In the genomic region with DNA sequence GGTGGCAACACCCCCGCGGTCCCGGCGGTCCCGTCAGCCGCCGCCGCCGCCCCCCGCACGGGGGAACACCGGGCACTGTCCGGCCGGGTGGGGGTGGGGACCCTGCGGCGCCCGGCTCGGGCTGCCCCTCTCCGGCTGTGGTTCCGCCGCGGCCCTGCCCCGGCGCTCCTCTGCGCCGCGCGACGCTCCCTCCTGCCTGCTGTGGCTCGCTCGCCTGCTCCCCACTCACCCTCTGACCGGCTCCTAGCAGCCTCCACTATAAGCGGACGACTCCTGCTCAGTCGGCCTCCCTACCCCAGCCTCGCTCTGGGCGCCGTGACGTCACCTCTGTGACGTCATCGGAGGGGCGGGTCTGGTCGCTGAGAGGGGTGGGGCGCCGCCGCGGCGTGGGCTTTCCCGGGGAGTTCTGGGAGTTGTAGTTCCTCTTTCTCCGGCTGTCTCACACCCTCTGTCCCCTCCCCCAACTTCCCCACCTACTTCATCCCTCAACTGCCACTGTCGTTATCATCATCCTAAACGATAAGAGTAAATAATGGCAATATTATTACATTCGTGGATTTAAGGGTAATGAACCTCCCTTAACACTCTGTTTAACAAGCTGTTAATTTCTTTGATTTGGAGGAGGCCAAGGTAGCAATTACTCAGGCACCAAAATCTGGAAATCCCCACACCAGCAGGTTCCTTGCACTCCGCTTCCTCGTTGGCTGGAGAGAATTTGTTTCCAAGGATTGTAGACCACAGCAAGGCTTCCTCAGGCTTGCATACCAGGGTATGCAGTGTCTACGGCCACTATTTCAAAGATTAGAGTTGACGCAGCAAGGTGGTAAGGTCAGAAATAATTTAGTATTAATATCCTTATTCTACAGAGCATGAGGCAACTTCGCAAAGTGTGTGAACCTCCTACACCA, we compare ENCODE assay signal across 1 cellular context.
A peak's percentile ranks its signal among the peaks of the same experiment; 100 is the strongest.
TF ChIP-seq lines count a peak whose summit lies in the region.

A gene (minus strand): TSS at position 308 of the 908 bp plus-strand sequence. CDS start 405 bp downstream, outside the sequence.

TF ChIP-seq in K562, 482 proteins besides CTCF, POLR2A, EP300 and RAD21 (continued from another document and continues in another):
- TF ChIP-seq, protein P1, sequence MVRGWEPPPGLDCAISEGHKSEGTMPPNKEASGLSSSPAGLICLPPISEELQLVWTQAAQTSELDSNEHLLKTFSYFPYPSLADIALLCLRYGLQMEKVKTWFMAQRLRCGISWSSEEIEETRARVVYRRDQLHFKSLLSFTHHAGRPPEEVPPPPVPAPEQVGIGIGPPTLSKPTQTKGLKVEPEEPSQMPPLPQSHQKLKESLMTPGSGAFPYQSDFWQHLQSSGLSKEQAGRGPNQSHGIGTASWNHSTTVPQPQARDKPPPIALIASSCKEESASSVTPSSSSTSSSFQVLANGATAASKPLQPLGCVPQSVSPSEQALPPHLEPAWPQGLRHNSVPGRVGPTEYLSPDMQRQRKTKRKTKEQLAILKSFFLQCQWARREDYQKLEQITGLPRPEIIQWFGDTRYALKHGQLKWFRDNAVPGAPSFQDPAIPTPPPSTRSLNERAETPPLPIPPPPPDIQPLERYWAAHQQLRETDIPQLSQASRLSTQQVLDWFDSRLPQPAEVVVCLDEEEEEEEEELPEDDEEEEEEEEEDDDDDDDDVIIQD (CRISPR knock-in tag; IDR thresholded peaks at IDR 0.05), result peak; percentile 32; the same call in 1 of the 2 replicates
- TF ChIP-seq ZNF146 (CRISPR knock-in tag; IDR thresholded peaks at IDR 0.05; ENCODE audit: unreplicated experiment), result no peak
- no peak for TF ChIP-seq ZNF124 (CRISPR knock-in tag; IDR thresholded peaks at IDR 0.05)
- TF ChIP-seq ZFP30 (CRISPR knock-in tag; IDR thresholded peaks at IDR 0.05; ENCODE audit: borderline replicate concordance), result no peak
- TF ChIP-seq MCM3 (IDR thresholded peaks at IDR 0.05), result no peak
- TF ChIP-seq, protein P2, sequence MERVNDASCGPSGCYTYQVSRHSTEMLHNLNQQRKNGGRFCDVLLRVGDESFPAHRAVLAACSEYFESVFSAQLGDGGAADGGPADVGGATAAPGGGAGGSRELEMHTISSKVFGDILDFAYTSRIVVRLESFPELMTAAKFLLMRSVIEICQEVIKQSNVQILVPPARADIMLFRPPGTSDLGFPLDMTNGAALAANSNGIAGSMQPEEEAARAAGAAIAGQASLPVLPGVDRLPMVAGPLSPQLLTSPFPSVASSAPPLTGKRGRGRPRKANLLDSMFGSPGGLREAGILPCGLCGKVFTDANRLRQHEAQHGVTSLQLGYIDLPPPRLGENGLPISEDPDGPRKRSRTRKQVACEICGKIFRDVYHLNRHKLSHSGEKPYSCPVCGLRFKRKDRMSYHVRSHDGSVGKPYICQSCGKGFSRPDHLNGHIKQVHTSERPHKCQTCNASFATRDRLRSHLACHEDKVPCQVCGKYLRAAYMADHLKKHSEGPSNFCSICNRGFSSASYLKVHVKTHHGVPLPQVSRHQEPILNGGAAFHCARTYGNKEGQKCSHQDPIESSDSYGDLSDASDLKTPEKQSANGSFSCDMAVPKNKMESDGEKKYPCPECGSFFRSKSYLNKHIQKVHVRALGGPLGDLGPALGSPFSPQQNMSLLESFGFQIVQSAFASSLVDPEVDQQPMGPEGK (CRISPR knock-in tag; IDR thresholded peaks at IDR 0.05; ENCODE audit: borderline replicate concordance), result no peak
- TF ChIP-seq GTF2E2 (tag; IDR thresholded peaks at IDR 0.05), result peak; percentile 40; the same call in 1 of the 2 replicates
- TF ChIP-seq KLF16 (IDR thresholded peaks at IDR 0.05), result 0 out of 2 replicates have a peak, but pooled peaks have one; percentile 15
- TF ChIP-seq DACH1 (IDR thresholded peaks at IDR 0.05; ENCODE audit: partially characterized antibody), result peak; percentile 61
- TF ChIP-seq ZNF3 (CRISPR knock-in tag; IDR thresholded peaks at IDR 0.05), result peak; percentile 42; the same call in 1 of the 2 replicates
- 0 out of 2 replicates have a peak, but pooled peaks have one; percentile 70 for TF ChIP-seq NR1H2 (CRISPR knock-in tag; IDR thresholded peaks at IDR 0.05)
- TF ChIP-seq, protein P3, sequence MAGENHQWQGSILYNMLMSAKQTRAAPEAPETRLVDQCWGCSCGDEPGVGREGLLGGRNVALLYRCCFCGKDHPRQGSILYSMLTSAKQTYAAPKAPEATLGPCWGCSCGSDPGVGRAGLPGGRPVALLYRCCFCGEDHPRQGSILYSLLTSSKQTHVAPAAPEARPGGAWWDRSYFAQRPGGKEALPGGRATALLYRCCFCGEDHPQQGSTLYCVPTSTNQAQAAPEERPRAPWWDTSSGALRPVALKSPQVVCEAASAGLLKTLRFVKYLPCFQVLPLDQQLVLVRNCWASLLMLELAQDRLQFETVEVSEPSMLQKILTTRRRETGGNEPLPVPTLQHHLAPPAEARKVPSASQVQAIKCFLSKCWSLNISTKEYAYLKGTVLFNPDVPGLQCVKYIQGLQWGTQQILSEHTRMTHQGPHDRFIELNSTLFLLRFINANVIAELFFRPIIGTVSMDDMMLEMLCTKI (IDR thresholded peaks at IDR 0.05; ENCODE audit: partially characterized antibody), result no peak
- peak; percentile 60 for TF ChIP-seq DPF2 (IDR thresholded peaks at IDR 0.05)
- no peak for TF ChIP-seq PPARD (CRISPR knock-in tag; IDR thresholded peaks at IDR 0.05)
- TF ChIP-seq POLR3A (IDR thresholded peaks at IDR 0.05; ENCODE audit: borderline replicate concordance, extremely low read depth, insufficient read depth, insufficient read length), result no peak
- TF ChIP-seq BMI1 (IDR thresholded peaks at IDR 0.05; ENCODE audit: low read length), result no peak
- TF ChIP-seq ZNF766 (CRISPR knock-in tag; conservative IDR thresholded peaks at IDR 0.05), result peak; percentile 91
- TF ChIP-seq NR2C2 (CRISPR knock-in tag; IDR thresholded peaks at IDR 0.05), result no peak
- TF ChIP-seq NR2C2 (tag; IDR thresholded peaks at IDR 0.05), result peak; percentile 69
- peak; percentile 18; the same call in 1 of the 2 replicates for TF ChIP-seq ZNF263 (CRISPR knock-in tag; IDR thresholded peaks at IDR 0.05; ENCODE audit: borderline replicate concordance)
- peak; percentile 43; the same call in 1 of the 2 replicates for TF ChIP-seq ZC3H11A (IDR thresholded peaks at IDR 0.05; ENCODE audit: low read depth, low read length)
- TF ChIP-seq FOXM1 (IDR thresholded peaks at IDR 0.05; ENCODE audit: low read depth), result no peak
- TF ChIP-seq FOXM1 (CRISPR knock-in tag; IDR thresholded peaks at IDR 0.05; ENCODE audit: low read depth), result peak; percentile 92
- TF ChIP-seq, protein P4, sequence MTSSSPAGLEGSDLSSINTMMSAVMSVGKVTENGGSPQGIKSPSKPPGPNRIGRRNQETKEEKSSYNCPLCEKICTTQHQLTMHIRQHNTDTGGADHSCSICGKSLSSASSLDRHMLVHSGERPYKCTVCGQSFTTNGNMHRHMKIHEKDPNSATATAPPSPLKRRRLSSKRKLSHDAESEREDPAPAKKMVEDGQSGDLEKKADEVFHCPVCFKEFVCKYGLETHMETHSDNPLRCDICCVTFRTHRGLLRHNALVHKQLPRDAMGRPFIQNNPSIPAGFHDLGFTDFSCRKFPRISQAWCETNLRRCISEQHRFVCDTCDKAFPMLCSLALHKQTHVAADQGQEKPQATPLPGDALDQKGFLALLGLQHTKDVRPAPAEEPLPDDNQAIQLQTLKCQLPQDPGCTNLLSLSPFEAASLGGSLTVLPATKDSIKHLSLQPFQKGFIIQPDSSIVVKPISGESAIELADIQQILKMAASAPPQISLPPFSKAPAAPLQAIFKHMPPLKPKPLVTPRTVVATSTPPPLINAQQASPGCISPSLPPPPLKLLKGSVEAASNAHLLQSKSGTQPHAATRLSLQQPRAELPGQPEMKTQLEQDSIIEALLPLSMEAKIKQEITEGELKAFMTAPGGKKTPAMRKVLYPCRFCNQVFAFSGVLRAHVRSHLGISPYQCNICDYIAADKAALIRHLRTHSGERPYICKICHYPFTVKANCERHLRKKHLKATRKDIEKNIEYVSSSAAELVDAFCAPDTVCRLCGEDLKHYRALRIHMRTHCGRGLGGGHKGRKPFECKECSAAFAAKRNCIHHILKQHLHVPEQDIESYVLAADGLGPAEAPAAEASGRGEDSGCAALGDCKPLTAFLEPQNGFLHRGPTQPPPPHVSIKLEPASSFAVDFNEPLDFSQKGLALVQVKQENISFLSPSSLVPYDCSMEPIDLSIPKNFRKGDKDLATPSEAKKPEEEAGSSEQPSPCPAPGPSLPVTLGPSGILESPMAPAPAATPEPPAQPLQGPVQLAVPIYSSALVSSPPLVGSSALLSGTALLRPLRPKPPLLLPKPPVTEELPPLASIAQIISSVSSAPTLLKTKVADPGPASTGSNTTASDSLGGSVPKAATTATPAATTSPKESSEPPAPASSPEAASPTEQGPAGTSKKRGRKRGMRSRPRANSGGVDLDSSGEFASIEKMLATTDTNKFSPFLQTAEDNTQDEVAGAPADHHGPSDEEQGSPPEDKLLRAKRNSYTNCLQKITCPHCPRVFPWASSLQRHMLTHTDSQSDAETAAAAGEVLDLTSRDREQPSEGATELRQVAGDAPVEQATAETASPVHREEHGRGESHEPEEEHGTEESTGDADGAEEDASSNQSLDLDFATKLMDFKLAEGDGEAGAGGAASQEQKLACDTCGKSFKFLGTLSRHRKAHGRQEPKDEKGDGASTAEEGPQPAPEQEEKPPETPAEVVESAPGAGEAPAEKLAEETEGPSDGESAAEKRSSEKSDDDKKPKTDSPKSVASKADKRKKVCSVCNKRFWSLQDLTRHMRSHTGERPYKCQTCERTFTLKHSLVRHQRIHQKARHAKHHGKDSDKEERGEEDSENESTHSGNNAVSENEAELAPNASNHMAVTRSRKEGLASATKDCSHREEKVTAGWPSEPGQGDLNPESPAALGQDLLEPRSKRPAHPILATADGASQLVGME (CRISPR knock-in tag; IDR thresholded peaks at IDR 0.05), result no peak
- TF ChIP-seq, protein P5, sequence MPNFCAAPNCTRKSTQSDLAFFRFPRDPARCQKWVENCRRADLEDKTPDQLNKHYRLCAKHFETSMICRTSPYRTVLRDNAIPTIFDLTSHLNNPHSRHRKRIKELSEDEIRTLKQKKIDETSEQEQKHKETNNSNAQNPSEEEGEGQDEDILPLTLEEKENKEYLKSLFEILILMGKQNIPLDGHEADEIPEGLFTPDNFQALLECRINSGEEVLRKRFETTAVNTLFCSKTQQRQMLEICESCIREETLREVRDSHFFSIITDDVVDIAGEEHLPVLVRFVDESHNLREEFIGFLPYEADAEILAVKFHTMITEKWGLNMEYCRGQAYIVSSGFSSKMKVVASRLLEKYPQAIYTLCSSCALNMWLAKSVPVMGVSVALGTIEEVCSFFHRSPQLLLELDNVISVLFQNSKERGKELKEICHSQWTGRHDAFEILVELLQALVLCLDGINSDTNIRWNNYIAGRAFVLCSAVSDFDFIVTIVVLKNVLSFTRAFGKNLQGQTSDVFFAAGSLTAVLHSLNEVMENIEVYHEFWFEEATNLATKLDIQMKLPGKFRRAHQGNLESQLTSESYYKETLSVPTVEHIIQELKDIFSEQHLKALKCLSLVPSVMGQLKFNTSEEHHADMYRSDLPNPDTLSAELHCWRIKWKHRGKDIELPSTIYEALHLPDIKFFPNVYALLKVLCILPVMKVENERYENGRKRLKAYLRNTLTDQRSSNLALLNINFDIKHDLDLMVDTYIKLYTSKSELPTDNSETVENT (CRISPR knock-in tag; IDR thresholded peaks at IDR 0.05), result peak; percentile 77; the same call in 1 of the 2 replicates
- TF ChIP-seq STAT5B (CRISPR knock-in tag; IDR thresholded peaks at IDR 0.05), result no peak
- TF ChIP-seq, protein P6, sequence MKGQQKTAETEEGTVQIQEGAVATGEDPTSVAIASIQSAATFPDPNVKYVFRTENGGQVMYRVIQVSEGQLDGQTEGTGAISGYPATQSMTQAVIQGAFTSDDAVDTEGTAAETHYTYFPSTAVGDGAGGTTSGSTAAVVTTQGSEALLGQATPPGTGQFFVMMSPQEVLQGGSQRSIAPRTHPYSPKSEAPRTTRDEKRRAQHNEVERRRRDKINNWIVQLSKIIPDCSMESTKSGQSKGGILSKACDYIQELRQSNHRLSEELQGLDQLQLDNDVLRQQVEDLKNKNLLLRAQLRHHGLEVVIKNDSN (CRISPR knock-in tag; IDR thresholded peaks at IDR 0.05), result no peak
- TF ChIP-seq MBD2 (IDR thresholded peaks at IDR 0.05; ENCODE audit: borderline replicate concordance, low read depth), result peak; percentile 72; the same call in 1 of the 2 replicates
- TF ChIP-seq CEBPG (CRISPR knock-in tag; IDR thresholded peaks at IDR 0.05), result peak; percentile 71
- peak in 1 of 2 experiments; percentile 37; a peak in 1 of 4 replicates for TF ChIP-seq CEBPG (tag; conservative IDR thresholded peaks at IDR 0.05 in 1 of 2, IDR thresholded peaks at IDR 0.05 in 1 of 2)
- TF ChIP-seq, protein P7, sequence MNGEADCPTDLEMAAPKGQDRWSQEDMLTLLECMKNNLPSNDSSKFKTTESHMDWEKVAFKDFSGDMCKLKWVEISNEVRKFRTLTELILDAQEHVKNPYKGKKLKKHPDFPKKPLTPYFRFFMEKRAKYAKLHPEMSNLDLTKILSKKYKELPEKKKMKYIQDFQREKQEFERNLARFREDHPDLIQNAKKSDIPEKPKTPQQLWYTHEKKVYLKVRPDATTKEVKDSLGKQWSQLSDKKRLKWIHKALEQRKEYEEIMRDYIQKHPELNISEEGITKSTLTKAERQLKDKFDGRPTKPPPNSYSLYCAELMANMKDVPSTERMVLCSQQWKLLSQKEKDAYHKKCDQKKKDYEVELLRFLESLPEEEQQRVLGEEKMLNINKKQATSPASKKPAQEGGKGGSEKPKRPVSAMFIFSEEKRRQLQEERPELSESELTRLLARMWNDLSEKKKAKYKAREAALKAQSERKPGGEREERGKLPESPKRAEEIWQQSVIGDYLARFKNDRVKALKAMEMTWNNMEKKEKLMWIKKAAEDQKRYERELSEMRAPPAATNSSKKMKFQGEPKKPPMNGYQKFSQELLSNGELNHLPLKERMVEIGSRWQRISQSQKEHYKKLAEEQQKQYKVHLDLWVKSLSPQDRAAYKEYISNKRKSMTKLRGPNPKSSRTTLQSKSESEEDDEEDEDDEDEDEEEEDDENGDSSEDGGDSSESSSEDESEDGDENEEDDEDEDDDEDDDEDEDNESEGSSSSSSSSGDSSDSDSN (IDR thresholded peaks at IDR 0.05; ENCODE audit: borderline replicate concordance in 1 of 2, low read depth in 2 of 2, low read length in 2 of 2), result peak; percentile 84 to 90; a peak in 2 of 4 replicates
- TF ChIP-seq NFRKB (IDR thresholded peaks at IDR 0.05; ENCODE audit: low read depth), result no peak
- no peak for TF ChIP-seq SREBF2 (CRISPR knock-in tag; IDR thresholded peaks at IDR 0.05)
- TF ChIP-seq BDP1 (IDR thresholded peaks at IDR 0.05; ENCODE audit: insufficient read depth, insufficient read length), result no peak
- TF ChIP-seq, protein P8, sequence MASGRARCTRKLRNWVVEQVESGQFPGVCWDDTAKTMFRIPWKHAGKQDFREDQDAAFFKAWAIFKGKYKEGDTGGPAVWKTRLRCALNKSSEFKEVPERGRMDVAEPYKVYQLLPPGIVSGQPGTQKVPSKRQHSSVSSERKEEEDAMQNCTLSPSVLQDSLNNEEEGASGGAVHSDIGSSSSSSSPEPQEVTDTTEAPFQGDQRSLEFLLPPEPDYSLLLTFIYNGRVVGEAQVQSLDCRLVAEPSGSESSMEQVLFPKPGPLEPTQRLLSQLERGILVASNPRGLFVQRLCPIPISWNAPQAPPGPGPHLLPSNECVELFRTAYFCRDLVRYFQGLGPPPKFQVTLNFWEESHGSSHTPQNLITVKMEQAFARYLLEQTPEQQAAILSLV (tag; IDR thresholded peaks at IDR 0.05), result no peak
- TF ChIP-seq NCOR1 (IDR thresholded peaks at IDR 0.05), result peak; percentile 66; the same call in 1 of the 2 replicates
- peak; percentile 94 to 96; a peak in 3 of 4 replicates for TF ChIP-seq MAZ (CRISPR knock-in tag; conservative IDR thresholded peaks at IDR 0.05 in 1 of 2, IDR thresholded peaks at IDR 0.05 in 1 of 2)
- TF ChIP-seq, protein P9, sequence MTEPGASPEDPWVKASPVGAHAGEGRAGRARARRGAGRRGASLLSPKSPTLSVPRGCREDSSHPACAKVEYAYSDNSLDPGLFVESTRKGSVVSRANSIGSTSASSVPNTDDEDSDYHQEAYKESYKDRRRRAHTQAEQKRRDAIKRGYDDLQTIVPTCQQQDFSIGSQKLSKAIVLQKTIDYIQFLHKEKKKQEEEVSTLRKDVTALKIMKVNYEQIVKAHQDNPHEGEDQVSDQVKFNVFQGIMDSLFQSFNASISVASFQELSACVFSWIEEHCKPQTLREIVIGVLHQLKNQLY (CRISPR knock-in tag; conservative IDR thresholded peaks at IDR 0.05), result 0 out of 4 replicates have a peak, but pooled peaks of 1 of the 2 experiments have one; percentile 20
